ENCODE assay signal across 20 cellular contexts in genomic region chr11:131661137-131661536, GRCh38.
DNase-seq lines count a peak whose midpoint lies in the region; ATAC-seq and TF ChIP-seq lines count a peak whose summit lies in the region.
"Had no signal": no experiment of that assay in that cellular context is flagged by ENCODE, and none has a peak within 500 bp of the region (broad histone marks: within the 10 kb centered on the region; RNA-seq: fewer than 3 reads in every experiment).

No MANE protein-coding gene starts in this region.

- H3K4me2 ChIP-seq in trophoblast cell (ENCODE audit: low read length): no peak overlapping the region

- no peak overlapping the region for H3K18ac ChIP-seq in trophoblast cell (ENCODE audit: low read length)

- H3K9me3 ChIP-seq in trophoblast cell (ENCODE audit: insufficient read depth, low read depth, low read length): no peaks in the 10 kb centered on the region
- H3K9me3 ChIP-seq: neutrophil, thoracic aorta had no signal

- no peak overlapping the region for H3K27ac ChIP-seq in trophoblast cell (ENCODE audit: low read depth, low read length)
- H3K27ac ChIP-seq: foreskin keratinocyte, neutrophil, thoracic aorta had no signal

- no peaks in the 10 kb centered on the region for H3K36me3 ChIP-seq in trophoblast cell (ENCODE audit: control insufficient read depth in 1 of 2, insufficient read depth in 2 of 2, low read length in 2 of 2)
- H3K36me3 ChIP-seq: neutrophil, thoracic aorta had no signal

- H3K4ac ChIP-seq in trophoblast cell (ENCODE audit: low read depth, low read length): no peak overlapping the region

- no peak for ATAC-seq in GM18498 (IDR thresholded peaks at IDR 0.05; ENCODE audit: unreplicated experiment)
- ATAC-seq: foreskin keratinocyte, GM23338, T-cell had no signal

- H3K27me3 ChIP-seq in trophoblast cell (ENCODE audit: insufficient read depth, low read length): no peaks in the 10 kb centered on the region
- H3K27me3 ChIP-seq: foreskin keratinocyte, neutrophil had no signal

- H3K4me3 ChIP-seq in fibroblast of mammary gland (ENCODE audit: control insufficient read depth, low read depth, low read length) (no peak overlapping the region), trophoblast cell (ENCODE audit: low read depth, low read length) (no peak overlapping the region)
- H3K4me3 ChIP-seq: GM23338, thoracic aorta had no signal

- H3K23ac ChIP-seq in trophoblast cell (ENCODE audit: low read length): no peak overlapping the region

- H3K79me1 ChIP-seq in trophoblast cell (ENCODE audit: low read length): no peaks in the 10 kb centered on the region

- no peak overlapping the region for H2BK12ac ChIP-seq in trophoblast cell (ENCODE audit: low read length)

- no peak overlapping the region for H4K12ac ChIP-seq in trophoblast cell (ENCODE audit: low read depth, low read length)

- H3K9ac ChIP-seq in trophoblast cell (ENCODE audit: low read length): no peak overlapping the region

- DNase-seq in EL (peak; percentile 30), SW480 (ENCODE audit: low spot score) (peak; percentile 52), fibroblast of mammary gland (ENCODE audit: low read depth) (peak; percentile 8), trophoblast cell (peak; percentile 5 to 19), cerebellar nuclear complex (lab: John Stamatoyannopoulos, UW) (no peak), AML-193 (lab: John Stamatoyannopoulos, UW) (no peak)
- no peak for DNase-seq in activated CD4-positive, alpha-beta T cell treated with anti-CD3 and anti-CD28 coated beads, Interleukin-2, amount 50 U/mL, for 1 hour
- DNase-seq: activated CD4-positive, alpha-beta T cell treated with anti-CD3 and anti-CD28 coated beads, Interleukin-2, amount 50 U/mL, for 4 hours; amygdala; foreskin keratinocyte; Kasumi-1; kidney glomerular epithelial cell; NCI-H1417; NCI-H526; Right ventricle myocardium superior; T-cell had no signal

- H3K14ac ChIP-seq in trophoblast cell (ENCODE audit: low read length): no peak overlapping the region

- H3K79me2 ChIP-seq in trophoblast cell (ENCODE audit: control insufficient read depth, insufficient read depth, low read length, poor library complexity): no peaks in the 10 kb centered on the region

- H3K4me1 ChIP-seq in trophoblast cell (ENCODE audit: control insufficient read depth in 1 of 2, insufficient read depth in 2 of 2, low read length in 2 of 2): peaks cover 18 to 20% of the 10 kb centered on the region in 2 experiments
- H3K4me1 ChIP-seq: foreskin keratinocyte had no signal

- H2BK5ac ChIP-seq in trophoblast cell (ENCODE audit: low read depth, low read length, poor library complexity): no peak overlapping the region

- no peak overlapping the region for H2AFZ ChIP-seq in trophoblast cell (ENCODE audit: insufficient read depth, low read length, poor library complexity)
- H2AFZ ChIP-seq: GM23338 had no signal

- no peak for TF ChIP-seq CTCF in fibroblast of mammary gland (conservative IDR thresholded peaks at IDR 0.05; ENCODE audit: control insufficient read depth, insufficient read depth, low read depth, low read length)

- H2BK120ac ChIP-seq in trophoblast cell (ENCODE audit: insufficient read depth, low read length, poor library complexity): no peak overlapping the region

- no CpG with 5 or more reads among the region's 2 CpGs for WGBS in trophoblast cell (ENCODE audit: extremely low coverage, insufficient coverage, insufficient read length)

- H4K91ac ChIP-seq in trophoblast cell (ENCODE audit: low read depth, low read length): no peak overlapping the region

- H2AK5ac ChIP-seq in trophoblast cell (ENCODE audit: low read length): no peak overlapping the region

- no peak overlapping the region for H4K8ac ChIP-seq in trophoblast cell (ENCODE audit: low read depth, low read length)

Comparison
In these comparisons a context has a peak if more than half of its experiments do, and no peak if none do; other contexts are left out.
1. DNase-seq: peak in EL (single experiment), SW480 (single experiment), fibroblast of mammary gland (single experiment) and trophoblast cell (2 of 2); none in cerebellar nuclear complex (0 of 2), AML-193 (0 of 2) and activated CD4-positive, alpha-beta T cell treated with anti-CD3 and anti-CD28 coated beads, Interleukin-2, amount 50 U/mL, for 1 hour (single experiment).